8 cellular contexts compared by ENCODE assay signal in genomic region chr21:44455524-44456206, GRCh38.
DNase-seq lines count a peak whose midpoint lies in the region; ATAC-seq lines count a peak whose summit lies in the region.

No MANE protein-coding gene starts in this region.

- no peak overlapping the region for H3K27ac Mint-ChIP-seq in activated naive CD8-positive, alpha-beta T cell

- peaks cover 6% of the 10 kb centered on the region for H3K4me1 Mint-ChIP-seq in activated naive CD8-positive, alpha-beta T cell (ENCODE audit: low read depth)

- no peaks in the 10 kb centered on the region for H3K27me3 ChIP-seq in iPS DF 6.9 (ENCODE audit: control insufficient read depth, insufficient read depth, low read length)

- H3K27ac ChIP-seq in iPS DF 6.9 (ENCODE audit: low read length), result no peak overlapping the region

- H3K27me3 Mint-ChIP-seq in activated naive CD8-positive, alpha-beta T cell, result peaks cover 1% of the 10 kb centered on the region

- H3K9me3 ChIP-seq in iPS DF 6.9 (ENCODE audit: control insufficient read depth, insufficient read depth, low read length), result no peaks in the 10 kb centered on the region

- no CpG with 5 or more reads among the region's 71 CpGs for WGBS in iPS DF 6.9 (ENCODE audit: insufficient coverage, insufficient read length)

- DNase-seq in AG08396 (ENCODE audit: low spot score) (peak; percentile 50), NCI-H226 (peak; percentile 43), iPS DF 6.9 (ENCODE audit: low read depth, low spot score) (no peak), skeletal muscle cell (ENCODE audit: low read depth) (no peak)

- ATAC-seq in GM18909 (IDR thresholded peaks at IDR 0.05; ENCODE audit: poor library complexity, unreplicated experiment), result peak; percentile 50
- ATAC-seq in HG03139 (IDR thresholded peaks at IDR 0.05; ENCODE audit: unreplicated experiment), result no peak
- ATAC-seq in HG03095 (IDR thresholded peaks at IDR 0.05; ENCODE audit: unreplicated experiment), result no peak

- H3K4me3 Mint-ChIP-seq in activated naive CD8-positive, alpha-beta T cell, result peak overlapping the region; percentile 69

- no peaks in the 10 kb centered on the region for H3K36me3 ChIP-seq in iPS DF 6.9 (ENCODE audit: control insufficient read depth, insufficient read depth, low read length)

- H3K4me1 ChIP-seq in iPS DF 6.9 (ENCODE audit: control insufficient read depth, insufficient read depth, low read length), result 0 out of 2 replicates have a peak, but pooled peaks cover 2% of the 10 kb centered on the region

- H3K9me3 Mint-ChIP-seq in activated naive CD8-positive, alpha-beta T cell (ENCODE audit: low read depth), result no peaks in the 10 kb centered on the region

- H3K36me3 Mint-ChIP-seq in activated naive CD8-positive, alpha-beta T cell, result no peaks in the 10 kb centered on the region

- H3K4me3 ChIP-seq in iPS DF 6.9 (ENCODE audit: low read length) (peak overlapping the region; percentile 71), skeletal muscle cell (ENCODE audit: low read depth, low read length) (peak overlapping the region; percentile 51)

Comparison
In these comparisons a context has a peak if more than half of its experiments do, and no peak if none do; other contexts are left out.
1. DNase-seq: peak in AG08396 (single experiment) and NCI-H226 (single experiment); none in iPS DF 6.9 (single experiment) and skeletal muscle cell (single experiment).